In genomic region chr1:194297999-194298598, GRCh38 we compare ENCODE assay signal across 1 cellular context.
A peak's percentile ranks its signal among the peaks of the same experiment; 100 is the strongest.
TF ChIP-seq lines count a peak whose summit lies in the region.

No MANE protein-coding gene starts in this region.

TF ChIP-seq in HepG2, 621 proteins besides CTCF, POLR2A, EP300 and RAD21 (continued from another document):
- TF ChIP-seq ETV5 (CRISPR knock-in tag; IDR thresholded peaks at IDR 0.05; ENCODE audit: borderline replicate concordance) (no peak), RARG (CRISPR knock-in tag; IDR thresholded peaks at IDR 0.05; ENCODE audit: low read depth) (no peak), RARA (CRISPR knock-in tag; IDR thresholded peaks at IDR 0.05) (no peak), ATF4 (CRISPR knock-in tag; IDR thresholded peaks at IDR 0.05) (peak in 1 of 2 experiments; percentile 96; a peak in 2 of 4 replicates), ONECUT2 (CRISPR knock-in tag; IDR thresholded peaks at IDR 0.05) (no peak), FOXK1 (CRISPR knock-in tag; IDR thresholded peaks at IDR 0.05; ENCODE audit: borderline replicate concordance, low read depth) (no peak), ZNF572 (CRISPR knock-in tag; IDR thresholded peaks at IDR 0.05) (no peak), PRDM15 (CRISPR knock-in tag; IDR thresholded peaks at IDR 0.05) (no peak), ZFX (CRISPR knock-in tag; IDR thresholded peaks at IDR 0.05; ENCODE audit: low read depth) (no peak), POGK (CRISPR knock-in tag; conservative IDR thresholded peaks at IDR 0.05) (no peak)
TF ChIP-seq in HepG2: peak in this region for 3.
